8 cellular contexts compared by ENCODE assay signal in the genomic region with DNA sequence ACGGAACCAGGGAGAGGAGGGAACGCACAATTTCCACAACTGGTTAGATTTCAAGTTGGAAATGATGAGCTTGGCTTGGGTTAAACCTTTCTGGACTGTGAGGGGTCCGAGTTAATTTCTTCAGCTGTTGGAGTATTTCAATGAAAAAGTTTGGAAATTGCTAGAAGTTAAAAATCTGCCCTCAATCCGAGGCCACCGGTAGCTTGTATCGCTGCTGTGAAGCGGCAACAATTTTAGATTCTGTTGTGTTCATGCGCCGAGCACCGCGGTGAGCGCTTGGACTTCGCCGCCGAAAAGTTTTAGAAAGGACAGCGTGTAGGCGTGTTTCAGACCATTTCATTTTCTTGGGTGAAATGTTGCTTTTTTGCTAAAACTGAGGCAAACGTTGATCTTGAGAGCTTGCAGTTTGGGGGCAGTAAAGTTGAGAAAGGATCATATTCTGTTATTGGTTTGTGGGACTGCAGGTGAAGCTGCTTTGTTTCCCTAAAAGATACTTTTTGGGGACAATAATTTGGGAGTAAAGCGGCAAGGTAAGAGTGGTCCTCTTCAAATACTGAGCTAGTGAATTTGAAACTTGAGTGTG. TPM values are rescaled to one million over a fixed set of nuclear protein-coding genes. Genes with fewer than 3 reads are reported as not detected.
DNase-seq lines count a peak whose midpoint lies in the region; ATAC-seq and TF ChIP-seq lines count a peak whose summit lies in the region.

No MANE protein-coding gene starts in this region.

- peak overlapping the region; percentile 80 for H3K4me3 ChIP-seq in HFF-Myc (replicated peaks; ENCODE audit: low read depth, low read length)
- peak overlapping the region; percentile 33 to 90 (median 76) for H3K4me3 ChIP-seq in liver (ENCODE audit: low read depth in 1 of 3, low read length in 3 of 3)

- under 1% methylated on average over 19 of the region's 19 CpGs for WGBS in liver

- peaks cover 5 to 29% (median 23%) of the 10 kb centered on the region in 4 donors for H3K4me1 ChIP-seq in liver (ENCODE audit: control insufficient read depth in 4 of 4, insufficient read depth in 4 of 4, low read length in 3 of 4)

- no peak for ATAC-seq in GM19328 (IDR thresholded peaks at IDR 0.05; ENCODE audit: unreplicated experiment)

- peak overlapping the region; percentile 96 to 99 for H3K9ac ChIP-seq in liver (ENCODE audit: low read depth in 1 of 2, low read length in 2 of 2)

- no peaks in the 10 kb centered on the region for H3K27me3 ChIP-seq in liver (ENCODE audit: control insufficient read depth in 4 of 4, insufficient read depth in 4 of 4, low read length in 3 of 4)

- H3K9me3 ChIP-seq in liver (ENCODE audit: control insufficient read depth in 4 of 4, low read length in 3 of 4): no peaks in the 10 kb centered on the region

- peaks cover 0 to 7% (median 0%) of the 10 kb centered on the region in 4 donors for H3K36me3 ChIP-seq in liver (ENCODE audit: control insufficient read depth in 4 of 4, insufficient read depth in 3 of 4, low read depth in 1 of 4, low read length in 3 of 4)

- H3K27ac ChIP-seq in cingulate gyrus (ENCODE audit: low read depth, low read length) (peak overlapping the region; percentile 95), liver (ENCODE audit: low read depth in 1 of 2, low read length in 2 of 2) (peak overlapping the region; percentile 99 to 100)

- TF ChIP-seq RAD21 in liver (IDR thresholded peaks at IDR 0.05): no peak

- TF ChIP-seq CTCF in HFF-Myc (IDR thresholded peaks at IDR 0.05; ENCODE audit: low read depth, low read length, missing control alignments): no peak
- TF ChIP-seq CTCF in liver (IDR thresholded peaks at IDR 0.05; ENCODE audit: low read depth, low read length, missing input control): no peak

- DNase-seq in NCI-H748 (lab: John Stamatoyannopoulos, UW; ENCODE audit: unreplicated experiment): peak; percentile 39
- DNase-seq in NCI-H748 treated with DMSO at 0.1 percent for 48 hours (lab: John Stamatoyannopoulos, UW): no peak
- DNase-seq in HFF-Myc (ENCODE audit: extremely low read depth, low read depth): no peak
- DNase-seq in SHP77 treated with DMSO at 0.1 percent for 48 hours (lab: John Stamatoyannopoulos, UW): peak; percentile 25
- DNase-seq in stimulated activated CD8-positive, alpha-beta memory T cell treated with anti-CD3 and anti-CD28 coated beads, Interleukin-4, amount 100 ng/mL, for 48 hours: peak; percentile 46

TF ChIP-seq in liver, 16 proteins besides CTCF, POLR2A, EP300 and RAD21:
- TF ChIP-seq EGR1 (IDR thresholded peaks at IDR 0.05; ENCODE audit: low read depth in 2 of 2): no peak
- TF ChIP-seq, protein P1, sequence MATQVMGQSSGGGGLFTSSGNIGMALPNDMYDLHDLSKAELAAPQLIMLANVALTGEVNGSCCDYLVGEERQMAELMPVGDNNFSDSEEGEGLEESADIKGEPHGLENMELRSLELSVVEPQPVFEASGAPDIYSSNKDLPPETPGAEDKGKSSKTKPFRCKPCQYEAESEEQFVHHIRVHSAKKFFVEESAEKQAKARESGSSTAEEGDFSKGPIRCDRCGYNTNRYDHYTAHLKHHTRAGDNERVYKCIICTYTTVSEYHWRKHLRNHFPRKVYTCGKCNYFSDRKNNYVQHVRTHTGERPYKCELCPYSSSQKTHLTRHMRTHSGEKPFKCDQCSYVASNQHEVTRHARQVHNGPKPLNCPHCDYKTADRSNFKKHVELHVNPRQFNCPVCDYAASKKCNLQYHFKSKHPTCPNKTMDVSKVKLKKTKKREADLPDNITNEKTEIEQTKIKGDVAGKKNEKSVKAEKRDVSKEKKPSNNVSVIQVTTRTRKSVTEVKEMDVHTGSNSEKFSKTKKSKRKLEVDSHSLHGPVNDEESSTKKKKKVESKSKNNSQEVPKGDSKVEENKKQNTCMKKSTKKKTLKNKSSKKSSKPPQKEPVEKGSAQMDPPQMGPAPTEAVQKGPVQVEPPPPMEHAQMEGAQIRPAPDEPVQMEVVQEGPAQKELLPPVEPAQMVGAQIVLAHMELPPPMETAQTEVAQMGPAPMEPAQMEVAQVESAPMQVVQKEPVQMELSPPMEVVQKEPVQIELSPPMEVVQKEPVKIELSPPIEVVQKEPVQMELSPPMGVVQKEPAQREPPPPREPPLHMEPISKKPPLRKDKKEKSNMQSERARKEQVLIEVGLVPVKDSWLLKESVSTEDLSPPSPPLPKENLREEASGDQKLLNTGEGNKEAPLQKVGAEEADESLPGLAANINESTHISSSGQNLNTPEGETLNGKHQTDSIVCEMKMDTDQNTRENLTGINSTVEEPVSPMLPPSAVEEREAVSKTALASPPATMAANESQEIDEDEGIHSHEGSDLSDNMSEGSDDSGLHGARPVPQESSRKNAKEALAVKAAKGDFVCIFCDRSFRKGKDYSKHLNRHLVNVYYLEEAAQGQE (IDR thresholded peaks at IDR 0.05): no peak
- no peak for TF ChIP-seq SP1 (IDR thresholded peaks at IDR 0.05)
- no peak for TF ChIP-seq RXRA (IDR thresholded peaks at IDR 0.05)
- TF ChIP-seq FOXA2 (IDR thresholded peaks at IDR 0.05): no peak
- no peak for TF ChIP-seq GABPA (IDR thresholded peaks at IDR 0.05 in 1 of 2, conservative IDR thresholded peaks at IDR 0.05 in 1 of 2)
- peak; percentile 7 to 18 for TF ChIP-seq JUND (IDR thresholded peaks at IDR 0.05)
- TF ChIP-seq, protein P2, sequence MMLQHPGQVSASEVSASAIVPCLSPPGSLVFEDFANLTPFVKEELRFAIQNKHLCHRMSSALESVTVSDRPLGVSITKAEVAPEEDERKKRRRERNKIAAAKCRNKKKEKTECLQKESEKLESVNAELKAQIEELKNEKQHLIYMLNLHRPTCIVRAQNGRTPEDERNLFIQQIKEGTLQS (IDR thresholded peaks at IDR 0.05): no peak
- TF ChIP-seq, protein P3, sequence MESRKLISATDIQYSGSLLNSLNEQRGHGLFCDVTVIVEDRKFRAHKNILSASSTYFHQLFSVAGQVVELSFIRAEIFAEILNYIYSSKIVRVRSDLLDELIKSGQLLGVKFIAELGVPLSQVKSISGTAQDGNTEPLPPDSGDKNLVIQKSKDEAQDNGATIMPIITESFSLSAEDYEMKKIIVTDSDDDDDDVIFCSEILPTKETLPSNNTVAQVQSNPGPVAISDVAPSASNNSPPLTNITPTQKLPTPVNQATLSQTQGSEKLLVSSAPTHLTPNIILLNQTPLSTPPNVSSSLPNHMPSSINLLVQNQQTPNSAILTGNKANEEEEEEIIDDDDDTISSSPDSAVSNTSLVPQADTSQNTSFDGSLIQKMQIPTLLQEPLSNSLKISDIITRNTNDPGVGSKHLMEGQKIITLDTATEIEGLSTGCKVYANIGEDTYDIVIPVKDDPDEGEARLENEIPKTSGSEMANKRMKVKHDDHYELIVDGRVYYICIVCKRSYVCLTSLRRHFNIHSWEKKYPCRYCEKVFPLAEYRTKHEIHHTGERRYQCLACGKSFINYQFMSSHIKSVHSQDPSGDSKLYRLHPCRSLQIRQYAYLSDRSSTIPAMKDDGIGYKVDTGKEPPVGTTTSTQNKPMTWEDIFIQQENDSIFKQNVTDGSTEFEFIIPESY (IDR thresholded peaks at IDR 0.05): no peak
- TF ChIP-seq HNF4G (IDR thresholded peaks at IDR 0.05): no peak
- TF ChIP-seq TAF1 (conservative IDR thresholded peaks at IDR 0.05): peak; percentile 52
- TF ChIP-seq YY1 (IDR thresholded peaks at IDR 0.05): peak; percentile 51
TF ChIP-seq in liver: peak in this region for 3.

RNA-seq across cellular contexts. Expression of a gene that starts 0.9 kb away (rescaled TPM):
- 100 to 1,000 TPM in 1 of 2 donors, 10 to 100 TPM in 1; 54.6 to 179 TPM for total RNA-seq in liver
- 10 to 100 TPM; 37.9 to 47.0 TPM for polyA plus RNA-seq in liver

RNA-seq across cellular contexts. Expression of a gene that starts 11.3 kb away (rescaled TPM):
- total RNA-seq in liver: not detected
- not detected for polyA plus RNA-seq in liver

Comparison
In these comparisons a context has a peak if more than half of its experiments do, and no peak if none do; other contexts are left out.
1. DNase-seq: peak in NCI-H748 (single experiment), SHP77 treated with DMSO at 0.1 percent for 48 hours (single experiment) and stimulated activated CD8-positive, alpha-beta memory T cell treated with anti-CD3 and anti-CD28 coated beads, Interleukin-4, amount 100 ng/mL, for 48 hours (single experiment); none in NCI-H748 treated with DMSO at 0.1 percent for 48 hours (single experiment) and HFF-Myc (single experiment).